Comparison of ENCODE assay signal across 12 cellular contexts in the genomic region with DNA sequence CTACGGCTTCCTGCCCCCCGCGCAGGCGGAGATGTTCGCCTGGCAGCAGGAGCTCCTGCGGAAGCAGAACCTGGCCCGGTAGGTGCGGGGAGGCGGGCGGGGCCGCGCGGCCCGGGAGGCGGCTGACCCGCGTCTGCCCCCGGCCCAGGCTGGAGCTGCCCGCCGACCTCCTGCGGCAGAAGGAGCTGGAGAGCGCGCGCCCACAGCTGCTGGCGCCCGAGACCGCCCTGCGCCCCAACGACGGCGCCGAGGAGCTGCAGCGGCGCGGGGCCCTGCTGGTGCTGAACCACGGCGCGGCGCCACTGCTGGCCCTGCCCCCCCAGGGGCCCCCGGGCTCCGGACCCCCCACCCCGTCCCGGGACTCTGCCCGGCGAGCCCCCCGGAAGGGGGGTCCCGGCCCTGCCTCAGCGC. TPM values are rescaled to one million over a fixed set of nuclear protein-coding genes. Genes with fewer than 3 reads are reported as not detected.
DNase-seq lines count a peak whose midpoint lies in the region; ATAC-seq and TF ChIP-seq lines count a peak whose summit lies in the region.
"Had no signal": no experiment of that assay in that cellular context is flagged by ENCODE, and none has a peak within 500 bp of the region (broad histone marks: within the 10 kb centered on the region; RNA-seq: fewer than 3 reads in every experiment).

No MANE protein-coding gene starts in this region.

- H3K9me3 ChIP-seq in Panc1 (ENCODE audit: control insufficient read depth, insufficient read depth, low read depth, low read length) = no peaks in the 10 kb centered on the region

- peak overlapping the region; percentile 87 for H3K27ac ChIP-seq in Panc1 (ENCODE audit: low read length)

- peak; percentile 38; the same call in 1 of the 2 replicates for TF ChIP-seq CTCF in Panc1 (IDR thresholded peaks at IDR 0.05)
- no peak for TF ChIP-seq CTCF in glutamatergic neuron (IDR thresholded peaks at IDR 0.05; ENCODE audit: partially characterized antibody, unreplicated experiment)

- no TSS peak for BruUV-seq in Panc1 (replicated peaks; lab: Mats Ljungman, UMichigan)

- POLR2A ChIA-PET in Panc1 (lab: Charles Lee) = interaction anchor here (0.6 to 1.0 kb wide), 3 partner anchors 12 to 329 kb away, joined by 3 to 4 read pairs (median 3); no protein-coding TSS in a partner anchor

- intact Hi-C loops in Panc1 (cut with micrococcal nuclease; ENCODE audit: unreplicated experiment) = loop anchor here (5.0 kb wide), 1 partner anchor 35 kb away; no protein-coding TSS in a partner anchor

- H3K9me3 Mint-ChIP-seq in glutamatergic neuron (ENCODE audit: unreplicated experiment) = peaks cover 15% of the 10 kb centered on the region
- no peaks in the 10 kb centered on the region for H3K9me3 Mint-ChIP-seq in stimulated activated memory B cell treated with anti-CD40 and anti-IgM and Interleukin-4, amounts not matched to agents 10 μg/mL and 1 μg/mL and 100 μg/mL, for 72 hours
- H3K9me3 Mint-ChIP-seq: CD4-positive, CD25-positive, alpha-beta regulatory T cell; dendritic cell treated with granulocyte-macrophage colony-stimulating factor and Interleukin-4, amounts not matched to agents 40 ng/mL and 50 ng/mL, for 4 days had no signal

- H3K27me3 Mint-ChIP-seq in glutamatergic neuron (ENCODE audit: unreplicated experiment) = peaks cover 14% of the 10 kb centered on the region
- peaks cover 38% of the 10 kb centered on the region for H3K27me3 Mint-ChIP-seq in stimulated activated memory B cell treated with anti-CD40 and anti-IgM and Interleukin-4, amounts not matched to agents 10 μg/mL and 1 μg/mL and 100 μg/mL, for 72 hours

- CTCF ChIA-PET in Panc1 (lab: Charles Lee) = interaction anchor here (0.6 kb wide), 2 partner anchors 17 to 1322 kb away, joined by 3 to 4 read pairs; a partner anchor contains a TSS

- H3K27ac Mint-ChIP-seq in glutamatergic neuron (ENCODE audit: unreplicated experiment) = no peak overlapping the region
- no peak overlapping the region for H3K27ac Mint-ChIP-seq in stimulated activated memory B cell treated with anti-CD40 and anti-IgM and Interleukin-4, amounts not matched to agents 10 μg/mL and 1 μg/mL and 100 μg/mL, for 72 hours
- H3K27ac Mint-ChIP-seq: CD4-positive, CD25-positive, alpha-beta regulatory T cell; dendritic cell treated with granulocyte-macrophage colony-stimulating factor and Interleukin-4, amounts not matched to agents 40 ng/mL and 50 ng/mL, for 4 days had no signal

- peak overlapping the region; percentile 40 to 57 for H3K4me3 ChIP-seq in Panc1 (ENCODE audit: low read depth in 2 of 2, low read length in 2 of 2)

- H3K4me1 ChIP-seq in Panc1 (ENCODE audit: control insufficient read depth, insufficient read depth, low read length) = peaks cover 65% of the 10 kb centered on the region

- no peaks in the 10 kb centered on the region for H3K36me3 Mint-ChIP-seq in glutamatergic neuron (ENCODE audit: unreplicated experiment)
- peaks cover 36% of the 10 kb centered on the region for H3K36me3 Mint-ChIP-seq in stimulated activated memory B cell treated with anti-CD40 and anti-IgM and Interleukin-4, amounts not matched to agents 10 μg/mL and 1 μg/mL and 100 μg/mL, for 72 hours

- no peaks in the 10 kb centered on the region for H3K36me3 ChIP-seq in Panc1 (ENCODE audit: control insufficient read depth, insufficient read depth, low read length)

- in situ Hi-C loops in Panc1 (cut with HindIII; ENCODE audit: low pct_unique_long_range_greater_than_20kb, low sequenced_read_pairs) = no loop called here

- ATAC-seq in Panc1 = peak; percentile 3; the same call in 1 of the 2 replicates
- peak; percentile 16 for ATAC-seq in stimulated activated memory B cell treated with anti-CD40 and anti-IgM and Interleukin-4, amounts not matched to agents 10 μg/mL and 1 μg/mL and 100 μg/mL, for 72 hours
- no peak for ATAC-seq in HG03469 (IDR thresholded peaks at IDR 0.05; ENCODE audit: unreplicated experiment)
- no peak for ATAC-seq in GM21390 (IDR thresholded peaks at IDR 0.05; ENCODE audit: unreplicated experiment)

- H3K27me3 ChIP-seq in Panc1 (ENCODE audit: control insufficient read depth, insufficient read depth, low read length) = no peaks in the 10 kb centered on the region

- H3K4me3 Mint-ChIP-seq in glutamatergic neuron (ENCODE audit: unreplicated experiment) = no peak overlapping the region
- no peak overlapping the region for H3K4me3 Mint-ChIP-seq in stimulated activated memory B cell treated with anti-CD40 and anti-IgM and Interleukin-4, amounts not matched to agents 10 μg/mL and 1 μg/mL and 100 μg/mL, for 72 hours
- H3K4me3 Mint-ChIP-seq: dendritic cell treated with granulocyte-macrophage colony-stimulating factor and Interleukin-4, amounts not matched to agents 40 ng/mL and 50 ng/mL, for 4 days had no signal

- DNase-seq in NCI-H82 (lab: John Stamatoyannopoulos, UW) (peak; percentile 63), NCI-H82 treated with DMSO at 0.1 percent for 48 hours (lab: John Stamatoyannopoulos, UW; ENCODE audit: unreplicated experiment) (no peak), Panc1 (ENCODE audit: low read depth, low spot score) (no peak), glutamatergic neuron (peak; percentile 77), kidney tubule cell (ENCODE audit: low spot score) (no peak)
- DNase-seq: activated CD4-positive, alpha-beta T cell treated with anti-CD3 and anti-CD28 coated beads, Interleukin-2, amount 50 U/mL, for 48 hours; CD4-positive, CD25-positive, alpha-beta regulatory T cell had no signal

- H3K4me1 Mint-ChIP-seq in glutamatergic neuron (ENCODE audit: low read depth, unreplicated experiment) = peaks cover 19% of the 10 kb centered on the region
- peaks cover 21% of the 10 kb centered on the region for H3K4me1 Mint-ChIP-seq in stimulated activated memory B cell treated with anti-CD40 and anti-IgM and Interleukin-4, amounts not matched to agents 10 μg/mL and 1 μg/mL and 100 μg/mL, for 72 hours

RNA-seq across cellular contexts. Expression of a gene that starts 16.6 kb away (rescaled TPM):
- 193 TPM for total RNA-seq in Panc1 (2021; ENCODE audit: unreplicated experiment)
- polyA plus RNA-seq in Panc1 (2012; ENCODE audit: insufficient read length) = 179 TPM
- 90.3 TPM for total RNA-seq in glutamatergic neuron (ENCODE audit: unreplicated experiment)

RNA-seq across cellular contexts. Expression of a gene that starts 18.0 kb away (rescaled TPM):
- total RNA-seq in Panc1 (2021; ENCODE audit: unreplicated experiment) (58.8 TPM), glutamatergic neuron (ENCODE audit: unreplicated experiment) (103 TPM)
- 82.0 TPM for polyA plus RNA-seq in Panc1 (2012; ENCODE audit: insufficient read length)

RNA-seq across cellular contexts. Expression of a gene that starts 18.7 kb away (rescaled TPM):
- 51.8 TPM for total RNA-seq in Panc1 (2021; ENCODE audit: unreplicated experiment)
- 50.7 TPM for polyA plus RNA-seq in Panc1 (2012; ENCODE audit: insufficient read length)
- 46.2 TPM for total RNA-seq in glutamatergic neuron (ENCODE audit: unreplicated experiment)
- total RNA-seq: CD4-positive, CD25-positive, alpha-beta regulatory T cell; lung microvascular endothelial cell had no signal

RNA-seq across cellular contexts. Expression of a gene that starts 23.9 kb away (rescaled TPM):
- total RNA-seq in Panc1 (2021; ENCODE audit: unreplicated experiment) (9.8 TPM), glutamatergic neuron (ENCODE audit: unreplicated experiment) (0.29 TPM)
- polyA plus RNA-seq in Panc1 (2012; ENCODE audit: insufficient read length) = 12.0 TPM

RNA-seq across cellular contexts. Expression of a gene that starts 39.5 kb away (rescaled TPM):
- total RNA-seq in Panc1 (2021; ENCODE audit: unreplicated experiment) = 1.5 TPM
- 4.7 TPM for polyA plus RNA-seq in Panc1 (2012; ENCODE audit: insufficient read length)
- 0.32 TPM for total RNA-seq in glutamatergic neuron (ENCODE audit: unreplicated experiment)
- total RNA-seq: CD4-positive, CD25-positive, alpha-beta regulatory T cell; lung microvascular endothelial cell had no signal
- polyA plus RNA-seq: CD4-positive, CD25-positive, alpha-beta regulatory T cell had no signal

Comparison
In these comparisons a context has a peak if more than half of its experiments do, and no peak if none do; other contexts are left out.
1. DNase-seq: peak in NCI-H82 (single experiment) and glutamatergic neuron (single experiment); none in NCI-H82 treated with DMSO at 0.1 percent for 48 hours (single experiment), Panc1 (single experiment) and kidney tubule cell (single experiment).
2. ATAC-seq: peak in Panc1 (single experiment) and stimulated activated memory B cell treated with anti-CD40 and anti-IgM and Interleukin-4, amounts not matched to agents 10 μg/mL and 1 μg/mL and 100 μg/mL, for 72 hours (single experiment); none in HG03469 (single experiment) and GM21390 (single experiment).